In genomic region chr19:32367063-32367462, GRCh38 we compare ENCODE assay signal across 16 cellular contexts. TPM values are rescaled to one million over a fixed set of nuclear protein-coding genes. Genes with fewer than 3 reads are reported as not detected.
DNase-seq lines count a peak whose midpoint lies in the region; ATAC-seq and TF ChIP-seq lines count a peak whose summit lies in the region.
"Had no signal": no experiment of that assay in that cellular context is flagged by ENCODE, and none has a peak within 500 bp of the region (broad histone marks: within the 10 kb centered on the region; RNA-seq: fewer than 3 reads in every experiment).

No MANE protein-coding gene starts in this region.

- POLR2A ChIA-PET in activated CD8-positive, alpha-beta T cell treated with anti-CD3 and anti-CD28 coated beads for 36 hours (lab: Charles Lee), result interaction anchor here (1.6 kb wide), 1 partner anchor 22 kb away, joined by 4 read pairs; the partner anchor contains the start of gene ZNF507
- POLR2A ChIA-PET in activated CD8-positive, alpha-beta T cell treated with anti-CD3 and anti-CD28 coated beads, Interleukin-2, amount 10 ng/mL, durations not matched to agents 7 days and 5 days (lab: Charles Lee), result no interaction called here
- POLR2A ChIA-PET in naive thymus-derived CD8-positive, alpha-beta T cell (lab: Charles Lee), result no interaction called here

- TF ChIP-seq CTCF in activated CD8-positive, alpha-beta T cell treated with anti-CD3 and anti-CD28 coated beads for 36 hours (IDR thresholded peaks at IDR 0.05), result no peak

- CTCF ChIA-PET in activated CD8-positive, alpha-beta T cell treated with anti-CD3 and anti-CD28 coated beads for 36 hours (lab: Charles Lee), result no interaction called here
- CTCF ChIA-PET in activated CD8-positive, alpha-beta T cell treated with anti-CD3 and anti-CD28 coated beads, Interleukin-2, amount 10 ng/mL, durations not matched to agents 7 days and 5 days (lab: Charles Lee), result no interaction called here

- intact Hi-C loops in activated CD8-positive, alpha-beta T cell treated with anti-CD3 and anti-CD28 coated beads for 36 hours (cut with micrococcal nuclease), result no loop called here

- peak overlapping the region; percentile 35 for H3K27ac Mint-ChIP-seq in activated CD8-positive, alpha-beta T cell treated with anti-CD3 and anti-CD28 coated beads for 36 hours
- H3K27ac Mint-ChIP-seq in activated CD8-positive, alpha-beta T cell treated with anti-CD3 and anti-CD28 coated beads, Interleukin-2, amount 10 ng/mL, durations not matched to agents 7 days and 5 days, result no peak overlapping the region
- H3K27ac Mint-ChIP-seq in T-helper 17 cell, result peak overlapping the region; percentile 72
- peak overlapping the region in 8 of 10 donors; percentile 4 to 68 (median 22) for H3K27ac Mint-ChIP-seq in naive thymus-derived CD8-positive, alpha-beta T cell

- H3K9me3 ChIP-seq in T-helper 17 cell (ENCODE audit: control insufficient read depth, low read length, poor library complexity, severe bottlenecking), result no peaks in the 10 kb centered on the region
- H3K9me3 ChIP-seq: BLaER1, HAP-1 had no signal

- H3K27ac ChIP-seq in substantia nigra (ENCODE audit: low read depth, low read length, poor library complexity, severe bottlenecking), result peak overlapping the region; percentile 4
- H3K27ac ChIP-seq: 22Rv1, BLaER1 had no signal

- H3K9me3 Mint-ChIP-seq in activated CD8-positive, alpha-beta T cell treated with anti-CD3 and anti-CD28 coated beads for 36 hours, result no peaks in the 10 kb centered on the region
- no peaks in the 10 kb centered on the region for H3K9me3 Mint-ChIP-seq in activated CD8-positive, alpha-beta T cell treated with anti-CD3 and anti-CD28 coated beads, Interleukin-2, amount 10 ng/mL, durations not matched to agents 7 days and 5 days (ENCODE audit: insufficient read depth)
- no peaks in the 10 kb centered on the region for H3K9me3 Mint-ChIP-seq in naive thymus-derived CD8-positive, alpha-beta T cell

- H3K4me3 Mint-ChIP-seq in activated CD8-positive, alpha-beta T cell treated with anti-CD3 and anti-CD28 coated beads for 36 hours, result no peak overlapping the region
- H3K4me3 Mint-ChIP-seq in activated CD8-positive, alpha-beta T cell treated with anti-CD3 and anti-CD28 coated beads, Interleukin-2, amount 10 ng/mL, durations not matched to agents 7 days and 5 days, result no peak overlapping the region
- H3K4me3 Mint-ChIP-seq in T-helper 17 cell, result peak overlapping the region; percentile 31
- H3K4me3 Mint-ChIP-seq in naive thymus-derived CD8-positive, alpha-beta T cell, result no peak overlapping the region

- no peak for DNase-seq in activated CD8-positive, alpha-beta T cell treated with anti-CD3 and anti-CD28 coated beads for 36 hours
- no peak for DNase-seq in activated CD8-positive, alpha-beta T cell treated with anti-CD3 and anti-CD28 coated beads, Interleukin-2, amount 10 ng/mL, durations not matched to agents 7 days and 5 days
- DNase-seq in T-helper 17 cell (no peak), substantia nigra (lab: John Stamatoyannopoulos, UW) (peak in 1 of 49 donors; percentile 6), DMS114 treated with DMSO at 0.1 percent for 48 hours (lab: John Stamatoyannopoulos, UW; ENCODE audit: unreplicated experiment) (no peak)
- no peak for DNase-seq in naive thymus-derived CD8-positive, alpha-beta T cell
- DNase-seq: AML-193, Calu3, DMS153, DND-41, GDM1 had no signal

- no peaks in the 10 kb centered on the region for H3K27me3 Mint-ChIP-seq in activated CD8-positive, alpha-beta T cell treated with anti-CD3 and anti-CD28 coated beads for 36 hours
- no peaks in the 10 kb centered on the region for H3K27me3 Mint-ChIP-seq in activated CD8-positive, alpha-beta T cell treated with anti-CD3 and anti-CD28 coated beads, Interleukin-2, amount 10 ng/mL, durations not matched to agents 7 days and 5 days (ENCODE audit: low read depth)
- no peaks in the 10 kb centered on the region for H3K27me3 Mint-ChIP-seq in T-helper 17 cell
- H3K27me3 Mint-ChIP-seq in naive thymus-derived CD8-positive, alpha-beta T cell, result no peaks in the 10 kb centered on the region

- peaks cover 55% of the 10 kb centered on the region for H3K4me1 Mint-ChIP-seq in activated CD8-positive, alpha-beta T cell treated with anti-CD3 and anti-CD28 coated beads for 36 hours (ENCODE audit: low read depth)
- H3K4me1 Mint-ChIP-seq in activated CD8-positive, alpha-beta T cell treated with anti-CD3 and anti-CD28 coated beads, Interleukin-2, amount 10 ng/mL, durations not matched to agents 7 days and 5 days (ENCODE audit: low read depth), result no peaks in the 10 kb centered on the region
- H3K4me1 Mint-ChIP-seq in T-helper 17 cell, result peaks cover 39% of the 10 kb centered on the region
- peaks cover 33 to 81% (median 70%) of the 10 kb centered on the region in 4 donors for H3K4me1 Mint-ChIP-seq in naive thymus-derived CD8-positive, alpha-beta T cell

- ATAC-seq in activated CD8-positive, alpha-beta T cell treated with anti-CD3 and anti-CD28 coated beads for 36 hours, result no peak
- no peak for ATAC-seq in activated CD8-positive, alpha-beta T cell treated with anti-CD3 and anti-CD28 coated beads, Interleukin-2, amount 10 ng/mL, durations not matched to agents 7 days and 5 days
- ATAC-seq in T-helper 17 cell (no peak), GM21786 (IDR thresholded peaks at IDR 0.05; ENCODE audit: unreplicated experiment) (no peak), HG03342 (IDR thresholded peaks at IDR 0.05; ENCODE audit: unreplicated experiment) (no peak)
- ATAC-seq in naive thymus-derived CD8-positive, alpha-beta T cell, result no peak

- peaks cover 73% of the 10 kb centered on the region for H3K36me3 Mint-ChIP-seq in activated CD8-positive, alpha-beta T cell treated with anti-CD3 and anti-CD28 coated beads for 36 hours (ENCODE audit: low read depth)
- H3K36me3 Mint-ChIP-seq in activated CD8-positive, alpha-beta T cell treated with anti-CD3 and anti-CD28 coated beads, Interleukin-2, amount 10 ng/mL, durations not matched to agents 7 days and 5 days (ENCODE audit: low read depth), result peaks cover 79% of the 10 kb centered on the region
- H3K36me3 Mint-ChIP-seq in T-helper 17 cell (ENCODE audit: low read depth), result peaks cover 24% of the 10 kb centered on the region
- H3K36me3 Mint-ChIP-seq in naive thymus-derived CD8-positive, alpha-beta T cell, result peaks cover 14 to 88% (median 50%) of the 10 kb centered on the region in 3 donors

RNA-seq across cellular contexts. Expression of gene ZNF507, which starts 21.7 kb away (rescaled TPM):
- total RNA-seq in activated CD8-positive, alpha-beta T cell treated with anti-CD3 and anti-CD28 coated beads for 36 hours, result 10 to 100 TPM; 24.2 to 25.6 TPM
- 10 to 100 TPM; 25.8 to 28.0 TPM for total RNA-seq in activated CD8-positive, alpha-beta T cell treated with anti-CD3 and anti-CD28 coated beads, Interleukin-2, amount 10 ng/mL, durations not matched to agents 7 days and 5 days
- total RNA-seq in T-helper 17 cell, result 10 to 100 TPM; 23.1 to 36.1 TPM
- 10 to 100 TPM; 49.0 to 51.5 TPM for total RNA-seq in naive thymus-derived CD8-positive, alpha-beta T cell
- 1 to 10 TPM; 7.9 to 8.0 (median 8.0) TPM for polyA plus RNA-seq in naive thymus-derived CD8-positive, alpha-beta T cell

RNA-seq across cellular contexts. Expression of gene DPY19L3, which starts 38.5 kb away (rescaled TPM):
- total RNA-seq in activated CD8-positive, alpha-beta T cell treated with anti-CD3 and anti-CD28 coated beads for 36 hours, result 10 to 100 TPM; 10.4 to 12.4 TPM
- 10 to 100 TPM; 13.0 to 13.6 TPM for total RNA-seq in activated CD8-positive, alpha-beta T cell treated with anti-CD3 and anti-CD28 coated beads, Interleukin-2, amount 10 ng/mL, durations not matched to agents 7 days and 5 days
- 10 to 100 TPM; 10.2 to 14.7 TPM for total RNA-seq in T-helper 17 cell
- 10 to 100 TPM; 23.8 to 24.3 TPM for total RNA-seq in naive thymus-derived CD8-positive, alpha-beta T cell
- 1 to 10 TPM; 2.5 to 4.3 (median 3.9) TPM for polyA plus RNA-seq in naive thymus-derived CD8-positive, alpha-beta T cell
